In genomic region chr11:5171856-5172255, GRCh38 we compare ENCODE assay signal across 9 cellular contexts. TPM values are rescaled to one million over a fixed set of nuclear protein-coding genes. Genes with fewer than 3 reads are reported as not detected.
"Had no signal": no experiment of that assay in that cellular context is flagged by ENCODE, and none has a peak within 500 bp of the region (broad histone marks: within the 10 kb centered on the region; RNA-seq: fewer than 3 reads in every experiment).

No MANE protein-coding gene starts in this region.

- H3K4me3 ChIP-seq: GM12878 had no signal

- ATAC-seq: GM12878 had no signal

- FAIRE-seq: G401.6, GM12878, GM12891, GM12892, GM18507, GM19239 had no signal

- DNase-seq: GDM1, GF-D8 had no signal

RNA-seq across cellular contexts. Expression of gene OR52A1, which starts 17.3 kb away (rescaled TPM):
- total RNA-seq: G401, GM12878 had no signal
- polyA plus RNA-seq: GM12878 had no signal

RNA-seq across cellular contexts. Expression of gene OR51V1, which starts 28.6 kb away (rescaled TPM):
- total RNA-seq: G401, GM12878 had no signal
- polyA plus RNA-seq: GM12878 had no signal

RNA-seq across cellular contexts. Expression of gene OR52A5, which starts 33.7 kb away (rescaled TPM):
- total RNA-seq: G401, GM12878 had no signal
- polyA plus RNA-seq: GM12878 had no signal

RNA-seq across cellular contexts. Expression of gene HBB, which starts 55.0 kb away (rescaled TPM):
- total RNA-seq: G401 had no signal
- polyA plus RNA-seq: GM12878 had no signal
